18 cellular contexts compared by ENCODE assay signal in the genomic region with DNA sequence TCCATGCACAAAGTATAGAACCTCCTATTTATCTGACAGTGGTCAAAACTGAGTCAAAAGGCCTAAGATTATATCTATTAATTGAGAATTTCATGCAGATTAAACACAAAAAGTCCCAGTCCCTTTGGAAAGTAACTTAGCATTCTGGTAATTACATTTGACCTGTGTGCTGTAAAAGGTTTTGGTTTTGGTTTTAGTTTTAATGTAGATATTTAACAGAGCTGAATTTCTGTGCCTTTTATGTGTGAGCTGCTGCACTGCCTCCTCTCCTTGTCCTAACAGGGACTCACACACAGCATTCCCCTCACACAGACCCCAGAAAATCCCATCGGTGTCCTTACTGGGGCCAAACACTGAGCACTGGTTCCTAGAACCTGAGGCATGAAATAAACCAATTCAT. TPM values are rescaled to one million over a fixed set of nuclear protein-coding genes. Genes with fewer than 3 reads are reported as not detected.
DNase-seq lines count a peak whose midpoint lies in the region; ATAC-seq, FAIRE-seq and TF ChIP-seq lines count a peak whose summit lies in the region.
"Had no signal": no experiment of that assay in that cellular context is flagged by ENCODE, and none has a peak within 500 bp of the region (broad histone marks: within the 10 kb centered on the region; RNA-seq: fewer than 3 reads in every experiment).

No MANE protein-coding gene starts in this region.

- WGBS in GM12878 (ENCODE audit: insufficient coverage, insufficient replicate concordance, low lambda C conversion rate, missing lambda C conversion rate), result 5% methylated on average over 1 of the region's 1 CpG

- no peaks in the 10 kb centered on the region for H3K9me3 ChIP-seq in GM12878 (replicated peaks; ENCODE audit: control insufficient read depth, insufficient read depth, low read length)
- H3K9me3 ChIP-seq: SJCRH30 had no signal

- SMC1A ChIA-PET in GM12878 (lab: Charles Lee; ENCODE audit: uncharacterized antibody, unreplicated experiment), result interaction anchor here (0.7 to 3.1 kb wide), 18 partner anchors 28 to 637 kb away, joined by 3 to 10 read pairs (median 3); no protein-coding TSS in a partner anchor

- H3K27ac Mint-ChIP-seq in activated CD4-positive, alpha-beta memory T cell treated with anti-CD3 and anti-CD28 coated beads for 36 hours, result no peak overlapping the region
- H3K27ac Mint-ChIP-seq: stimulated activated memory B cell treated with anti-CD40 and anti-IgM and Interleukin-4, amounts not matched to agents 10 μg/mL and 1 μg/mL and 100 μg/mL, for 72 hours; WTC11 had no signal

- in situ Hi-C loops in GM12878 (cut with MboI), result loop anchor here (5.0 kb wide), 3 partner anchors 260 to 640 kb away; no protein-coding TSS in a partner anchor

- no peak overlapping the region for H3K4me3 Mint-ChIP-seq in activated CD4-positive, alpha-beta memory T cell treated with anti-CD3 and anti-CD28 coated beads for 36 hours
- H3K4me3 Mint-ChIP-seq: stimulated activated memory B cell treated with anti-CD40 and anti-IgM and Interleukin-4, amounts not matched to agents 10 μg/mL and 1 μg/mL and 100 μg/mL, for 72 hours; WTC11 had no signal

- H3K27me3 ChIP-seq in GM12878 (replicated peaks in 1 of 2; ENCODE audit: control insufficient read depth in 2 of 2, insufficient read depth in 2 of 2, low read length in 1 of 2) (no peaks in the 10 kb centered on the region), H7 (ENCODE audit: control insufficient read depth, insufficient read depth, low read length) (no peaks in the 10 kb centered on the region)
- H3K27me3 ChIP-seq: SJCRH30 had no signal

- no peak overlapping the region for H3K9ac ChIP-seq in GM12878 (ENCODE audit: control insufficient read depth, insufficient read depth, low read length)
- H3K9ac ChIP-seq: parathyroid adenoma had no signal

- ATAC-seq in GM18520 (IDR thresholded peaks at IDR 0.05; ENCODE audit: unreplicated experiment) (peak; percentile 59), GM21447 (IDR thresholded peaks at IDR 0.05; ENCODE audit: unreplicated experiment) (peak; percentile 79), HG03064 (IDR thresholded peaks at IDR 0.05; ENCODE audit: low read depth, unreplicated experiment) (peak; percentile 84), GM12878 (peak; percentile 80)
- ATAC-seq: stimulated activated memory B cell treated with anti-CD40 and anti-IgM and Interleukin-4, amounts not matched to agents 10 μg/mL and 1 μg/mL and 100 μg/mL, for 72 hours; WTC11 had no signal

- no TSS peak for BruUV-seq in GM12878 (replicated peaks; lab: Mats Ljungman, UMichigan)

- H3K4me1 ChIP-seq in GM12878 (ENCODE audit: control insufficient read depth, insufficient read depth, low read length), result peaks cover 9% of the 10 kb centered on the region

- no peaks in the 10 kb centered on the region for H3K79me2 ChIP-seq in GM12878 (ENCODE audit: control insufficient read depth, insufficient read depth, low read length)
- H3K79me2 ChIP-seq: parathyroid adenoma had no signal

- DNase-seq in GM12878 (ENCODE audit: low read depth, low spot score) (no peak), H7 (no peak), NCI-H1930 (lab: John Stamatoyannopoulos, UW) (no peak), NCI-H1436 (lab: John Stamatoyannopoulos, UW) (no peak)
- DNase-seq in activated CD4-positive, alpha-beta memory T cell treated with anti-CD3 and anti-CD28 coated beads for 36 hours, result no peak
- DNase-seq: activated T-cell treated with anti-CD3 and anti-CD28 coated beads, Interleukin-2, amount 50 U/mL, for 48 hours; DND-41; KBM-7; NCI-H1694 treated with DMSO at 0.1 percent for 48 hours; NK-92 treated with Interleukin-12 subunit alpha and Interleukin-12 subunit beta, amount 100 ng/mL, for 24 hours; SJCRH30 had no signal

- TF ChIP-seq POLR2A in GM12878 (IDR thresholded peaks at IDR 0.05; ENCODE audit: low read depth, low read length), result no peak

- peaks cover 2% of the 10 kb centered on the region for H3K9me3 Mint-ChIP-seq in activated CD4-positive, alpha-beta memory T cell treated with anti-CD3 and anti-CD28 coated beads for 36 hours
- H3K9me3 Mint-ChIP-seq: stimulated activated memory B cell treated with anti-CD40 and anti-IgM and Interleukin-4, amounts not matched to agents 10 μg/mL and 1 μg/mL and 100 μg/mL, for 72 hours had no signal

- no peaks in the 10 kb centered on the region for H4K20me1 ChIP-seq in GM12878 (ENCODE audit: control insufficient read depth, insufficient read depth)

- H3K36me3 ChIP-seq in GM12878 (ENCODE audit: control insufficient read depth in 2 of 2, insufficient read depth in 2 of 2, low read length in 1 of 2) (no peaks in the 10 kb centered on the region), H7 (replicated peaks; ENCODE audit: control insufficient read depth, insufficient read depth, low read length) (no peaks in the 10 kb centered on the region)
- H3K36me3 ChIP-seq: SJCRH30 had no signal

- FAIRE-seq in GM12878 (lab: Jason Lieb, UNC), result no peak
- FAIRE-seq: astrocyte had no signal

- CTCF ChIA-PET in GM12878 (lab: Yijun Ruan, JAX), result interaction anchor here (0.8 to 7.3 kb wide), 15 partner anchors 33 to 636 kb away, joined by 3 to 66 read pairs (median 5); no protein-coding TSS in a partner anchor
- CTCF ChIA-PET in activated CD4-positive, alpha-beta memory T cell treated with anti-CD3 and anti-CD28 coated beads for 36 hours (lab: Charles Lee), result interaction anchor here (5.3 kb wide), 1 partner anchor 257 kb away, joined by 22 read pairs; no protein-coding TSS in a partner anchor

- peaks cover 22% of the 10 kb centered on the region for H3K27me3 Mint-ChIP-seq in activated CD4-positive, alpha-beta memory T cell treated with anti-CD3 and anti-CD28 coated beads for 36 hours
- H3K27me3 Mint-ChIP-seq: stimulated activated memory B cell treated with anti-CD40 and anti-IgM and Interleukin-4, amounts not matched to agents 10 μg/mL and 1 μg/mL and 100 μg/mL, for 72 hours had no signal

- TF ChIP-seq RAD21 in GM12878 (IDR thresholded peaks at IDR 0.05; ENCODE audit: insufficient read depth, low read depth, low read length), result no peak

- H3K4me3 ChIP-seq in GM12878 (0 out of 2 replicates have a peak overlapping the region, but pooled peaks have one; percentile 5), H7 (ENCODE audit: insufficient read depth, low read depth, low read length) (no peak overlapping the region)
- H3K4me3 ChIP-seq: SJCRH30 had no signal

- TF ChIP-seq CTCF in GM12878 (IDR thresholded peaks at IDR 0.05 in 2 of 3, conservative IDR thresholded peaks at IDR 0.05 in 1 of 3; ENCODE audit: control insufficient read depth in 2 of 3, extremely low read depth in 1 of 3, insufficient read depth in 1 of 3, low read depth in 3 of 3, low read length in 3 of 3), result no peak

- POLR2A ChIA-PET in GM12878 (lab: Charles Lee), result no interaction called here
- POLR2A ChIA-PET in activated CD4-positive, alpha-beta memory T cell treated with anti-CD3 and anti-CD28 coated beads for 36 hours (lab: Charles Lee), result no interaction called here

- H3K27ac ChIP-seq in GM12878 (ENCODE audit: control insufficient read depth, insufficient read depth), result no peak overlapping the region
- H3K27ac ChIP-seq: parathyroid adenoma, SJCRH30 had no signal

- peaks cover 4% of the 10 kb centered on the region for H3K4me1 Mint-ChIP-seq in activated CD4-positive, alpha-beta memory T cell treated with anti-CD3 and anti-CD28 coated beads for 36 hours (ENCODE audit: low read depth)
- H3K4me1 Mint-ChIP-seq: stimulated activated memory B cell treated with anti-CD40 and anti-IgM and Interleukin-4, amounts not matched to agents 10 μg/mL and 1 μg/mL and 100 μg/mL, for 72 hours had no signal

- TF ChIP-seq EP300 in GM12878 (IDR thresholded peaks at IDR 0.05; ENCODE audit: borderline replicate concordance in 1 of 2, control insufficient read depth in 1 of 2, low read depth in 2 of 2, low read length in 2 of 2), result no peak

- RAD21 ChIA-PET in GM12878 (lab: Charles Lee; ENCODE audit: unreplicated experiment), result interaction anchor here (0.6 to 3.9 kb wide), 14 partner anchors 9 to 669 kb away, joined by 3 to 22 read pairs (median 3); a partner anchor contains a TSS

- intact Hi-C loops in GM12878 (cut with micrococcal nuclease; ENCODE audit: unreplicated experiment), result loop anchor here (5.0 kb wide), 1 partner anchor 490 kb away; a partner anchor contains a TSS
- intact Hi-C loops in activated CD4-positive, alpha-beta memory T cell treated with anti-CD3 and anti-CD28 coated beads for 36 hours (cut with micrococcal nuclease), result no loop called here

- peak overlapping the region; percentile 15 for H3K4me2 ChIP-seq in GM12878 (ENCODE audit: control insufficient read depth, insufficient read depth)

- peaks cover under 1% of the 10 kb centered on the region for H3K36me3 Mint-ChIP-seq in activated CD4-positive, alpha-beta memory T cell treated with anti-CD3 and anti-CD28 coated beads for 36 hours
- H3K36me3 Mint-ChIP-seq: stimulated activated memory B cell treated with anti-CD40 and anti-IgM and Interleukin-4, amounts not matched to agents 10 μg/mL and 1 μg/mL and 100 μg/mL, for 72 hours had no signal

- H2AFZ ChIP-seq in GM12878 (ENCODE audit: control insufficient read depth, low read depth, low read length), result peak overlapping the region; percentile 88
- H2AFZ ChIP-seq: parathyroid adenoma had no signal

TF ChIP-seq in GM12878, 131 proteins besides CTCF, POLR2A, EP300 and RAD21 (continues in another document):
- TF ChIP-seq JUNB (IDR thresholded peaks at IDR 0.05), result 0 out of 2 replicates have a peak, but pooled peaks have one; percentile 5

RNA-seq across cellular contexts. Expression of a gene that starts 31.0 kb away (rescaled TPM):
- 103 and 108 TPM in 2 replicates for total RNA-seq in GM12878 (2013; cell fraction: nucleolus; rRNA removed)
- total RNA-seq in GM12878 (2014; rRNA removed), result 16.9 and 19.7 TPM in 2 replicates
- total RNA-seq in GM12878 (2014; rRNA removed; fragmentation: Illumina TruSeq; extraction: Trizol), result 23.0 and 24.6 TPM in 2 replicates
- total RNA-seq in GM12878 (2021), result 21.7 and 23.2 TPM in 2 replicates
- polyA plus RNA-seq in GM12878 (2011; ENCODE audit: low read depth), result 3.1 TPM
- polyA plus RNA-seq in GM12878 (2011; rRNA removed), result 52.4 and 92.7 TPM in 2 replicates
- 10.6 and 11.1 TPM in 2 replicates for polyA plus RNA-seq in GM12878 (2011; cell fraction: cytosol; rRNA removed)
- 25.5 and 29.8 TPM in 2 replicates for polyA plus RNA-seq in GM12878 (2011; cell fraction: nucleus; rRNA removed)
- polyA plus RNA-seq in GM12878 (2012), result 6.0 and 7.8 TPM in 2 replicates
- polyA plus RNA-seq in GM12878 (2014; fragmentation: Illumina TruSeq; extraction: Trizol), result 18.6 and 23.5 TPM in 2 replicates
- polyA plus RNA-seq in GM12878 (2014; fragmentation: Nextera tagmentation; extraction: Ambion mirVana), result 10 to 100 TPM; 11.9 to 15.8 TPM
- 9.1 and 12.0 TPM in 2 replicates for polyA plus RNA-seq in GM12878 (2014; rRNA removed)
- 10 to 100 TPM; 15.0 to 17.0 TPM for polyA plus RNA-seq in GM12878 (2016; fragmentation: Nextera tagmentation; extraction: Ambion mirVana)
- polyA minus RNA-seq in GM12878 (2011; rRNA and poly(A)+ RNA removed), result 28.5 and 48.1 TPM in 2 replicates
- 14.8 and 20.1 TPM in 2 replicates for polyA minus RNA-seq in GM12878 (2011; cell fraction: cytosol; rRNA and poly(A)+ RNA removed)
- 27.8 and 47.0 TPM in 2 replicates for polyA minus RNA-seq in GM12878 (2011; cell fraction: nucleus; rRNA and poly(A)+ RNA removed)
- 1 to 10 TPM; 3.2 to 3.6 TPM for total RNA-seq in activated CD4-positive, alpha-beta memory T cell treated with anti-CD3 and anti-CD28 coated beads for 36 hours
- 2.3 and 2.5 TPM in 2 replicates for total RNA-seq in H7 (2014; rRNA removed; shearing (Covaris generic))
